18 cellular contexts compared by ENCODE assay signal in genomic region chr13:108365255-108365654, GRCh38.
A peak's percentile ranks its signal among the peaks of the same experiment; 100 is the strongest.
DNase-seq lines count a peak whose midpoint lies in the region; ATAC-seq and TF ChIP-seq lines count a peak whose summit lies in the region.
"Had no signal": no experiment of that assay in that cellular context is flagged by ENCODE, and none has a peak within 500 bp of the region (broad histone marks: within the 10 kb centered on the region; RNA-seq: fewer than 3 reads in every experiment).

No MANE protein-coding gene starts in this region.

- peaks cover 0 to 2% (median 0%) of the 10 kb centered on the region in 3 donors for H3K27me3 Mint-ChIP-seq in CD14-positive monocyte (ENCODE audit: low read depth in 3 of 3)

- no peak for DNase-seq in CD14-positive monocyte (ENCODE audit: low spot score)
- DNase-seq in MV-4-11 (lab: John Stamatoyannopoulos, UW) = peak; percentile 15
- no peak for DNase-seq in cardiac septum (ENCODE audit: low spot score)
- no peak for DNase-seq in nucleus accumbens (lab: John Stamatoyannopoulos, UW)
- no peak for DNase-seq in NCI-H128 (lab: John Stamatoyannopoulos, UW; ENCODE audit: unreplicated experiment)
- DNase-seq: 8988T; ACHN; AML-193; BE2C; Caco-2; CD4-positive, CD25-positive, alpha-beta regulatory T cell; CD8-positive, alpha-beta T cell; DMS153; DND-41; H7; HCEC 1CT had no signal

- ATAC-seq in GM18520 (IDR thresholded peaks at IDR 0.05; ENCODE audit: unreplicated experiment) = peak; percentile 73
- ATAC-seq: A549; CD8-positive, alpha-beta T cell had no signal

- peaks cover 0 to 17% (median 3%) of the 10 kb centered on the region in 7 donors for H3K9me3 Mint-ChIP-seq in CD14-positive monocyte
- H3K9me3 Mint-ChIP-seq: CD8-positive, alpha-beta T cell had no signal

- H3K4me1 Mint-ChIP-seq in CD14-positive monocyte = peaks cover 34% of the 10 kb centered on the region

- no peak for TF ChIP-seq CTCF in CD14-positive monocyte (IDR thresholded peaks at IDR 0.05)

- peak overlapping the region in 6 of 7 donors; percentile 11 to 83 (median 54) for H3K27ac Mint-ChIP-seq in CD14-positive monocyte
- H3K27ac Mint-ChIP-seq: CD4-positive, CD25-positive, alpha-beta regulatory T cell; CD8-positive, alpha-beta T cell had no signal

- H3K36me3 Mint-ChIP-seq in CD14-positive monocyte = peaks cover 0 to under 1% of the 10 kb centered on the region in 2 donors
- H3K36me3 Mint-ChIP-seq: CD4-positive, CD25-positive, alpha-beta regulatory T cell; CD8-positive, alpha-beta T cell had no signal

- H3K4me3 Mint-ChIP-seq in CD14-positive monocyte = no peak overlapping the region
- H3K4me3 Mint-ChIP-seq: CD4-positive, CD25-positive, alpha-beta regulatory T cell; CD8-positive, alpha-beta T cell had no signal

- intact Hi-C loops in CD14-positive monocyte (cut with micrococcal nuclease) = no loop called here
- intact Hi-C loops in cardiac septum (cut with DNase I) = no loop called here
